In genomic region chr11:133808393-133809140, GRCh38 we compare ENCODE assay signal across 30 cellular contexts. TPM values are rescaled to one million over a fixed set of nuclear protein-coding genes. Genes with fewer than 3 reads are reported as not detected.
DNase-seq lines count a peak whose midpoint lies in the region; ATAC-seq, FAIRE-seq and TF ChIP-seq lines count a peak whose summit lies in the region.
"Had no signal": no experiment of that assay in that cellular context is flagged by ENCODE, and none has a peak within 500 bp of the region (broad histone marks: within the 10 kb centered on the region; RNA-seq: fewer than 3 reads in every experiment).

No MANE protein-coding gene starts in this region.

- no peak for FAIRE-seq in H1 (lab: Jason Lieb, UNC)
- FAIRE-seq: A549, small intestine had no signal

- H3K79me2 ChIP-seq in H1 (ENCODE audit: control insufficient read depth in 1 of 2, insufficient read depth in 2 of 2, low read length in 2 of 2) = no peaks in the 10 kb centered on the region; a peak in 1 of 4 replicates

- no peak overlapping the region for H3K4me3 ChIP-seq in HEK293 (ENCODE audit: low read depth, low read length)
- no peak overlapping the region for H3K4me3 ChIP-seq in H1 (ENCODE audit: extremely low read depth in 1 of 4, insufficient read depth in 2 of 4, low read depth in 3 of 4, low read length in 4 of 4)
- H3K4me3 ChIP-seq in H7 (ENCODE audit: insufficient read depth, low read depth, low read length) = no peak overlapping the region
- H3K4me3 ChIP-seq: A549, heart left ventricle, vagina had no signal

- H3K36me3 ChIP-seq in HEK293 (ENCODE audit: control insufficient read depth in 2 of 2, insufficient read depth in 1 of 2, low read length in 2 of 2) = no peaks in the 10 kb centered on the region
- H3K36me3 ChIP-seq in H1 (ENCODE audit: control insufficient read depth in 2 of 4, insufficient read depth in 4 of 4, low read length in 3 of 4) = no peaks in the 10 kb centered on the region
- no peaks in the 10 kb centered on the region for H3K36me3 ChIP-seq in H7 (replicated peaks; ENCODE audit: control insufficient read depth, insufficient read depth, low read length)
- H3K36me3 ChIP-seq: BE2C, heart left ventricle, neutrophil, vagina had no signal

- TF ChIP-seq CTCF in HEK293 (tag by site-specific recombination; IDR thresholded peaks at IDR 0.05) (no peak), H1 (IDR thresholded peaks at IDR 0.05; ENCODE audit: control extremely low read depth in 1 of 3, insufficient read depth in 1 of 3, low read depth in 1 of 3, low read length in 3 of 3) (no peak)

- no peak overlapping the region for H2AFZ ChIP-seq in H1 (ENCODE audit: low read length)

- H2BK120ac ChIP-seq in H1 (replicated peaks; ENCODE audit: low read depth, low read length) = no peak overlapping the region

- no peak overlapping the region; a peak in 2 of 4 replicates for H3K4me2 ChIP-seq in H1 (ENCODE audit: insufficient read depth in 1 of 2, low read depth in 2 of 2, low read length in 2 of 2)
- H3K4me2 ChIP-seq: A549 had no signal

- no peak overlapping the region for H4K91ac ChIP-seq in H1 (replicated peaks; ENCODE audit: insufficient read length, low read length)

- H3K23ac ChIP-seq in H1 (ENCODE audit: insufficient read length) = no peak overlapping the region

- H3K27ac ChIP-seq in HEK293 (ENCODE audit: extremely low read depth, low read depth, low read length) = no peak overlapping the region
- no peak overlapping the region for H3K27ac ChIP-seq in H1 (ENCODE audit: low read depth, low read length)
- H3K27ac ChIP-seq: A549, epithelial cell of prostate, heart left ventricle, neutrophil, vagina had no signal

- TF ChIP-seq RAD21 in H1 (IDR thresholded peaks at IDR 0.05 in 1 of 2, conservative IDR thresholded peaks at IDR 0.05 in 1 of 2; ENCODE audit: low read depth in 2 of 2, low read length in 2 of 2) = no peak; a peak in 1 of 4 replicates

- no peak for TF ChIP-seq EP300 in H1 (IDR thresholded peaks at IDR 0.05; ENCODE audit: borderline replicate concordance in 1 of 2, low read depth in 2 of 2, low read length in 2 of 2)

- peak overlapping the region; percentile 25; the same call in 1 of the 2 replicates for H2BK20ac ChIP-seq in H1 (ENCODE audit: low read length)

- H2BK15ac ChIP-seq in H1 (ENCODE audit: low read length) = no peak overlapping the region

- H2AK5ac ChIP-seq in H1 (ENCODE audit: low read depth, low read length) = no peak overlapping the region

- ATAC-seq in activated CD4-positive, CD25-positive, alpha-beta regulatory T cell treated with anti-CD3 and anti-CD28 coated beads, Interleukin-2, amount 50 U/mL, for 24 hours = no peak
- ATAC-seq: A549, left colon had no signal

- no peaks in the 10 kb centered on the region for H3K23me2 ChIP-seq in H1 (ENCODE audit: low read depth, low read length)

- DNase-seq in AML-193 (lab: John Stamatoyannopoulos, UW) (peak; percentile 14 to 25), NOMO-1 treated with dmso at 0.1 percent for 144 hours (lab: John Stamatoyannopoulos, UW; ENCODE audit: unreplicated experiment) (peak; percentile 48), H1 (ENCODE audit: low read depth in 1 of 2, low spot score in 2 of 2) (no peak), H7 (no peak), glomerular visceral epithelial cell (ENCODE audit: extremely low spot score) (no peak)
- DNase-seq in stimulated activated CD4-positive, alpha-beta T cell treated with anti-CD3 and anti-CD28 coated beads, Interleukin-12 subunit alpha, Interleukin-12 subunit beta, amount 100 ng/mL, for 4 hours = no peak
- DNase-seq: activated B cell treated with CpG ODN at 0.5 μM for 24 hours; activated CD4-positive, alpha-beta T cell treated with anti-CD3 and anti-CD28 coated beads, Interleukin-2, amount 50 U/mL, for 48 hours; activated effector memory CD4-positive, alpha-beta T cell treated with anti-CD3 and anti-CD28 coated beads, Interleukin-2, amount 50 U/mL, for 16 hours; BE2C; DMS79; heart left ventricle; HFFc6; left colon; NCI-H146; NCI-H510A treated with DMSO at 0.1 percent for 48 hours; small intestine; stimulated activated CD4-positive, alpha-beta T cell treated with anti-CD3 and anti-CD28 coated beads, Interleukin-4, amount 100 ng/mL, for 1 hour; stimulated activated naive CD4-positive, alpha-beta T cell had no signal

- H4K20me1 ChIP-seq in H1 (replicated peaks in 1 of 2; ENCODE audit: control insufficient read depth in 1 of 2, insufficient read depth in 2 of 2, low read length in 2 of 2) = no peaks in the 10 kb centered on the region

- H3K4me1 ChIP-seq in HEK293 (ENCODE audit: control insufficient read depth, insufficient read depth, low read length) = no peaks in the 10 kb centered on the region
- H3K4me1 ChIP-seq in H1 (replicated peaks in 1 of 4; ENCODE audit: control insufficient read depth in 3 of 4, insufficient read depth in 4 of 4, low read length in 3 of 4) = peaks cover 2 to 14% (median 12%) of the 10 kb centered on the region in 4 experiments; a peak in 6 of 7 replicates
- H3K4me1 ChIP-seq: A549, BE2C had no signal

- POLR2A ChIA-PET in HEK293 (lab: Yijun Ruan, JAX) (no interaction called here), H1 (lab: Charles Lee; ENCODE audit: partially characterized antibody) (interaction anchor here (1.2 kb wide), 1 partner anchor 13 kb away, joined by 3 read pairs; no protein-coding TSS in a partner anchor)

- H3K18ac ChIP-seq in H1 (ENCODE audit: extremely low read depth, low read length) = no peak overlapping the region

- no peak overlapping the region for H3K14ac ChIP-seq in H1 (ENCODE audit: insufficient read length)

- H3K56ac ChIP-seq in H1 (replicated peaks; ENCODE audit: insufficient read length, low read depth, low read length) = no peak overlapping the region

- CTCF ChIA-PET in HEK293 (lab: Yijun Ruan, JAX) = interaction anchor here (0.6 kb wide), 1 partner anchor 21 kb away, joined by 3 read pairs; no protein-coding TSS in a partner anchor
- CTCF ChIA-PET in H1 (lab: Charles Lee; ENCODE audit: partially characterized antibody) = interaction anchor here (0.8 to 2.5 kb wide), 8 partner anchors 10 to 690 kb away, joined by 3 to 12 read pairs (median 4); no protein-coding TSS in a partner anchor

- H4K8ac ChIP-seq in H1 (ENCODE audit: extremely low read depth, insufficient read depth, low read length) = no peak overlapping the region

- H2BK5ac ChIP-seq in H1 (ENCODE audit: low read depth, low read length) = no peak overlapping the region

- no peak overlapping the region for H3K9ac ChIP-seq in H1 (replicated peaks in 1 of 4; ENCODE audit: extremely low read depth in 1 of 4, low read depth in 3 of 4, low read length in 3 of 4)

- TF ChIP-seq POLR2A in H1 (IDR thresholded peaks at IDR 0.05; ENCODE audit: control extremely low read depth in 1 of 2, low read depth in 2 of 2, low read length in 2 of 2) = no peak

- H3K4ac ChIP-seq in H1 (replicated peaks; ENCODE audit: insufficient read length, low read depth, low read length) = no peak overlapping the region

- H3K27me3 ChIP-seq in H1 (replicated peaks in 1 of 4; ENCODE audit: control insufficient read depth in 3 of 4, extremely low read depth in 1 of 4, insufficient read depth in 3 of 4, low read length in 3 of 4) (no peaks in the 10 kb centered on the region; a peak in 1 of 7 replicates), H7 (ENCODE audit: control insufficient read depth, insufficient read depth, low read length) (peaks cover 2% of the 10 kb centered on the region; the same call in 1 of the 2 replicates)
- H3K27me3 ChIP-seq: neutrophil, vagina had no signal

- H4K5ac ChIP-seq in H1 (ENCODE audit: insufficient read length, low read depth, low read length) = no peak overlapping the region

- H2BK12ac ChIP-seq in H1 (ENCODE audit: low read depth, low read length) = no peak overlapping the region

- H3K9me3 ChIP-seq in HEK293 (ENCODE audit: control insufficient read depth, insufficient read depth, low read depth, low read length) = no peaks in the 10 kb centered on the region
- no peaks in the 10 kb centered on the region for H3K9me3 ChIP-seq in H1 (ENCODE audit: insufficient read depth in 2 of 2, low read depth in 1 of 2, low read length in 1 of 2)
- H3K9me3 ChIP-seq: A549, BE2C, heart left ventricle, neutrophil, vagina had no signal

- 87% methylated on average over 13 of the region's 13 CpGs; no CpG with 5 or more reads in 1 of the 2 experiments for WGBS in H1 (ENCODE audit: extremely low coverage in 1 of 2, insufficient coverage in 1 of 2, insufficient read length in 1 of 2, insufficient replicate concordance in 2 of 2, low coverage in 1 of 2, low lambda C conversion rate in 2 of 2, missing lambda C conversion rate in 1 of 2), 2 experiments

- H3K79me1 ChIP-seq in H1 (ENCODE audit: low read depth, low read length) = no peaks in the 10 kb centered on the region

TF ChIP-seq in HEK293, 187 proteins besides CTCF, POLR2A, EP300 and RAD21:
- TF ChIP-seq TCF7L2 (IDR thresholded peaks at IDR 0.05; ENCODE audit: borderline replicate concordance, low read depth, low read length) (0 out of 2 replicates have a peak, but pooled peaks have one; percentile 35), KLF7 (tag by site-specific recombination; IDR thresholded peaks at IDR 0.05; ENCODE audit: borderline replicate concordance) (no peak)

TF ChIP-seq in H1, 55 proteins besides CTCF, POLR2A, EP300 and RAD21 (continues in another document):
- TF ChIP-seq HDAC6 (IDR thresholded peaks at IDR 0.05; ENCODE audit: low read depth, low read length) (no peak), USF2 (IDR thresholded peaks at IDR 0.05; ENCODE audit: low read length) (no peak), CEBPB (IDR thresholded peaks at IDR 0.05; ENCODE audit: low read depth, low read length) (peak; percentile 79), NANOG (IDR thresholded peaks at IDR 0.05; ENCODE audit: insufficient read depth, low read depth, low read length, poor library complexity, severe bottlenecking) (peak; percentile 33), HDAC2 (IDR thresholded peaks at IDR 0.05; ENCODE audit: borderline replicate concordance in 1 of 2, low read depth in 2 of 2, low read length in 2 of 2) (no peak)

RNA-seq across cellular contexts. Expression of gene SPATA19, which starts 36.7 kb away (rescaled TPM):
- not detected in 2 replicates for total RNA-seq in H1 (2021; fragmentation: NEBNext Ultra II Directional; extraction: Animal tissue kit (Norgen Biotek cat#: 25700))
- polyA plus RNA-seq in H1 (2011; rRNA removed) = not detected in 2 replicates
- polyA plus RNA-seq in H1 (2011; cell fraction: cytosol; rRNA removed) = not detected
- not detected for polyA plus RNA-seq in H1 (2011; cell fraction: nucleus; rRNA removed)
- not detected in 4 replicates for polyA plus RNA-seq in H1 (2012, experiment 1 of 2)
- not detected for polyA plus RNA-seq in H1 (2012, experiment 2 of 2)
- not detected for polyA plus RNA-seq in H1 (2013, experiment 1 of 2)
- polyA plus RNA-seq in H1 (2013, experiment 2 of 2) = not detected
- not detected in 2 replicates for polyA minus RNA-seq in H1 (2011; rRNA and poly(A)+ RNA removed)
- not detected for polyA minus RNA-seq in H1 (2011; cell fraction: cytosol; rRNA and poly(A)+ RNA removed)
- not detected for polyA minus RNA-seq in H1 (2011; cell fraction: nucleus; rRNA and poly(A)+ RNA removed)
- not detected in 2 replicates for total RNA-seq in H7 (2014; rRNA removed; shearing (Covaris generic))
- total RNA-seq: activated B cell treated with CpG ODN at 0.5 μM for 24 hours, Caco-2, cerebellum, heart left ventricle, HFFc6, left colon, MCF 10A, pulmonary artery endothelial cell, temporal lobe, vagina had no signal
- polyA plus RNA-seq: A549, heart left ventricle, small intestine had no signal

Comparison
In these comparisons a context has a peak if more than half of its experiments do, and no peak if none do; other contexts are left out.
1. DNase-seq: peak in AML-193 (2 of 2) and NOMO-1 treated with dmso at 0.1 percent for 144 hours (single experiment); none in H1 (0 of 2), stimulated activated CD4-positive, alpha-beta T cell treated with anti-CD3 and anti-CD28 coated beads, Interleukin-12 subunit alpha, Interleukin-12 subunit beta, amount 100 ng/mL, for 4 hours (single experiment), H7 (single experiment) and glomerular visceral epithelial cell (single experiment).